In the genomic region with DNA sequence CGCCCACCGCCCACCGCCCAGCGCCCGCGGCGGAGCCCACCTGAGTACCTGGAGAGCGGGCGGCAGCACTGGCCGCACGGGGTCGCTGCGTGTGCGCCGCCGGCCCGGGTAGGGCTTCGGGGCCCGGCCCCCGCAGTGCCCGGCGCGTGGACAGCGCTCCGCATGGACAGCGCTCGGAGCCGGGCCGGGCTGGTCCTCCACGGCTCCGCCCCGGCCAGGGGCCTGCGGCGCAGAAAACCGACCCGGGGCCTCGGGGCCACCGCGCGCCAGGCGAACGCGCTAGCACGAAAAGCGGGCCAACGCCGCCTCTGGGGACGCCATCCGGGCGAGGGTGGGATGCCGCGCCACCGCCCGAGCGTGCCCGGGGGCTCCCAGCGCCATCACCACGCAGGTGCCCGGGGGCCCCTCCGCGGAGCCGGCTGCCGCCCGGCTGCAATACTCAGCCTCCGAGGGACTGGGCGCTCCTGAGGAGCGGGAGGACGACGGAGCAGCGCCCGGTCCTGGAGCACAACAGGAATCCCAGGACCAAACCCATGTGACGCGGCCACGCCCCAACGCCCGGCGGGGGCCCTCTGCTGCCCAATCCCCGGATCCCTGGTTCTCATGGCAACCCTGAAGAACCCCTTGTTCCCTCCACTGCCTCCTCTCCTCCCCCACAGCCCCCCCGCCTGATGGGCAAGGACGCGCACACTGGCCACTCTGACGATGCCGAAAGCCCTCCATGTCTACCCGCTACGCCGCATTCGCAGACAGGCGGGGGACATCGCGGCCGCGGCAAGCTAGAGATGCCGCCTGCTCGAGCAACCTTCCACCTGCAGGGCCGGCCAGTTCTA, we compare ENCODE assay signal across 8 cellular contexts. TPM values are rescaled to one million over a fixed set of nuclear protein-coding genes. Genes with fewer than 3 reads are reported as not detected.
A peak's percentile ranks its signal among the peaks of the same experiment; 100 is the strongest.
DNase-seq lines count a peak whose midpoint lies in the region; ATAC-seq and TF ChIP-seq lines count a peak whose summit lies in the region.

A gene (minus strand): TSS at position 521 of the 833 bp plus-strand sequence. CDS start 50,574 bp downstream, outside the sequence.

- POLR2A ChIA-PET in CD4-positive, alpha-beta T cell (lab: Charles Lee) = no interaction called here

- no peak for TF ChIP-seq CTCF in CD4-positive, alpha-beta T cell (IDR thresholded peaks at IDR 0.05)
- TF ChIP-seq CTCF in hepatocyte (IDR thresholded peaks at IDR 0.05; ENCODE audit: poor library complexity) = no peak
- TF ChIP-seq CTCF in progenitor cell of endocrine pancreas (IDR thresholded peaks at IDR 0.05; ENCODE audit: unreplicated experiment) = peak; percentile 56

- H3K9me3 ChIP-seq in CD4-positive, alpha-beta T cell (ENCODE audit: control insufficient read depth, low read length) = no peaks in the 10 kb centered on the region
- no peaks in the 10 kb centered on the region for H3K9me3 ChIP-seq in hepatocyte (ENCODE audit: low read depth)

- H3K79me2 ChIP-seq in hepatocyte = peaks cover 97% of the 10 kb centered on the region

- H3K9me3 Mint-ChIP-seq in CD4-positive, alpha-beta T cell = peaks cover 3% of the 10 kb centered on the region
- peaks cover 6% of the 10 kb centered on the region for H3K9me3 Mint-ChIP-seq in progenitor cell of endocrine pancreas (ENCODE audit: low read depth)

- H4K20me1 ChIP-seq in hepatocyte (ENCODE audit: insufficient read depth, poor library complexity, severe bottlenecking) = peaks cover 87% of the 10 kb centered on the region

- H2AFZ ChIP-seq in hepatocyte = no peak within 1 kb of the TSS

- H3K4me1 Mint-ChIP-seq in CD4-positive, alpha-beta T cell (ENCODE audit: low read depth) = peaks cover 20% of the 10 kb centered on the region
- H3K4me1 Mint-ChIP-seq in progenitor cell of endocrine pancreas (ENCODE audit: low read depth) = peaks cover 25% of the 10 kb centered on the region

- H3K36me3 Mint-ChIP-seq in CD4-positive, alpha-beta T cell (ENCODE audit: low read depth) = no peaks in the 10 kb centered on the region
- peaks cover 18% of the 10 kb centered on the region for H3K36me3 Mint-ChIP-seq in progenitor cell of endocrine pancreas (ENCODE audit: insufficient read depth)

- no peak within 1 kb of the TSS for H3K27ac ChIP-seq in CD4-positive, alpha-beta T cell (ENCODE audit: low read depth, low read length)
- peak within 1 kb of the TSS; percentile 16 for H3K27ac ChIP-seq in hepatocyte

- peaks cover 50% of the 10 kb centered on the region for H3K27me3 Mint-ChIP-seq in CD4-positive, alpha-beta T cell
- peaks cover 39% of the 10 kb centered on the region for H3K27me3 Mint-ChIP-seq in progenitor cell of endocrine pancreas

- no peak for ATAC-seq in CD4-positive, alpha-beta T cell (ENCODE audit: poor library complexity)
- no peak for ATAC-seq in HG03196 (IDR thresholded peaks at IDR 0.05; ENCODE audit: unreplicated experiment)

- no peaks in the 10 kb centered on the region for H3K27me3 ChIP-seq in CD4-positive, alpha-beta T cell (ENCODE audit: control insufficient read depth, insufficient read depth, low read length)
- H3K27me3 ChIP-seq in hepatocyte = no peaks in the 10 kb centered on the region

- CTCF ChIA-PET in CD4-positive, alpha-beta T cell (lab: Charles Lee) = no interaction called here

- peak within 1 kb of the TSS; percentile 29 for H3K4me3 ChIP-seq in hepatocyte

- WGBS in hepatocyte (ENCODE audit: low lambda C conversion rate, missing lambda C conversion rate) = 56% methylated on average over 46 of the region's 95 CpGs

- H3K4me2 ChIP-seq in hepatocyte = peak within 1 kb of the TSS; percentile 86

- H3K4me1 ChIP-seq in hepatocyte (ENCODE audit: insufficient read depth) = peaks cover 34% of the 10 kb centered on the region

- DNase-seq in CD4-positive, alpha-beta T cell = peak in 1 of 10 experiments; percentile 2
- DNase-seq in NCI-H146 (lab: John Stamatoyannopoulos, UW) (peak; percentile 86), astrocyte of the hippocampus (ENCODE audit: low read depth, low spot score) (peak; percentile 71), hepatocyte (ENCODE audit: low spot score) (peak; percentile 68), progenitor cell of endocrine pancreas (ENCODE audit: low spot score, unreplicated experiment) (peak; percentile 27), T-helper 9 cell (no peak)
- no peak for DNase-seq in effector CD4-positive, alpha-beta T cell

- H3K27ac Mint-ChIP-seq in CD4-positive, alpha-beta T cell = peak within 1 kb of the TSS; percentile 71
- H3K27ac Mint-ChIP-seq in progenitor cell of endocrine pancreas = peak within 1 kb of the TSS; percentile 84

- H3K4me3 Mint-ChIP-seq in CD4-positive, alpha-beta T cell = peak within 1 kb of the TSS; percentile 82
- peak within 1 kb of the TSS; percentile 75 for H3K4me3 Mint-ChIP-seq in progenitor cell of endocrine pancreas (ENCODE audit: low read depth)

- no peaks in the 10 kb centered on the region for H3K9me2 ChIP-seq in hepatocyte (replicated peaks; ENCODE audit: insufficient read depth)

- H3K36me3 ChIP-seq in hepatocyte (replicated peaks; ENCODE audit: insufficient read depth, low read depth) = no peaks in the 10 kb centered on the region

- intact Hi-C loops in CD4-positive, alpha-beta T cell (cut with DNase I, micrococcal nuclease) = loop anchor here in 1 of 2 experiments (5.0 kb wide), 1 partner anchor 40 kb away; no protein-coding TSS in a partner anchor

RNA-seq across cellular contexts. Expression of the gene that starts here (rescaled TPM):
- 1 to 10 TPM; 5.9 to 8.4 TPM for total RNA-seq in CD4-positive, alpha-beta T cell
- total RNA-seq in hepatocyte (51.0 and 65.9 TPM in 2 replicates), progenitor cell of endocrine pancreas (58.4 and 62.7 TPM in 2 replicates)
- polyA plus RNA-seq in hepatocyte = 47.6 and 53.4 TPM in 2 replicates

Comparison
In these comparisons a context has a peak if more than half of its experiments do, and no peak if none do; other contexts are left out.
1. DNase-seq: peak in NCI-H146 (single experiment), astrocyte of the hippocampus (single experiment), hepatocyte (single experiment) and progenitor cell of endocrine pancreas (single experiment); none in T-helper 9 cell (single experiment) and effector CD4-positive, alpha-beta T cell (single experiment).